ENCODE assay signal across 18 cellular contexts in genomic region chr2:142973822-142974207, GRCh38.
DNase-seq lines count a peak whose midpoint lies in the region; ATAC-seq, FAIRE-seq and TF ChIP-seq lines count a peak whose summit lies in the region.
"Had no signal": no experiment of that assay in that cellular context is flagged by ENCODE, and none has a peak within 500 bp of the region (broad histone marks: within the 10 kb centered on the region; RNA-seq: fewer than 3 reads in every experiment).

No MANE protein-coding gene starts in this region.

- CTCF ChIA-PET in IMR-90 (lab: Yijun Ruan, JAX) = interaction anchor here (0.6 to 2.1 kb wide), 2 partner anchors 66 to 291 kb away, joined by 4 to 9 read pairs; no protein-coding TSS in a partner anchor
- CTCF ChIA-PET in H1 (lab: Charles Lee; ENCODE audit: partially characterized antibody) = interaction anchor here (1.3 to 2.3 kb wide), 3 partner anchors 16 to 332 kb away, joined by 3 to 14 read pairs (median 4); no protein-coding TSS in a partner anchor
- CTCF ChIA-PET in activated CD4-positive, alpha-beta memory T cell treated with anti-CD3 and anti-CD28 coated beads for 36 hours (lab: Charles Lee) = interaction anchor here (8.6 kb wide), 1 partner anchor 15 kb away, joined by 55 read pairs; no protein-coding TSS in a partner anchor

- POLR2A ChIA-PET in IMR-90 (lab: Charles Lee; ENCODE audit: unreplicated experiment) (no interaction called here), H1 (lab: Charles Lee; ENCODE audit: partially characterized antibody) (no interaction called here)
- POLR2A ChIA-PET in activated CD4-positive, alpha-beta memory T cell treated with anti-CD3 and anti-CD28 coated beads for 36 hours (lab: Charles Lee) = no interaction called here

- peak overlapping the region; percentile 93 for H3K27ac Mint-ChIP-seq in osteocyte (ENCODE audit: unreplicated experiment)
- no peak overlapping the region for H3K27ac Mint-ChIP-seq in activated CD4-positive, alpha-beta memory T cell treated with anti-CD3 and anti-CD28 coated beads for 36 hours

- no peaks in the 10 kb centered on the region for H3K9me3 Mint-ChIP-seq in osteocyte (ENCODE audit: unreplicated experiment)
- H3K9me3 Mint-ChIP-seq in activated CD4-positive, alpha-beta memory T cell treated with anti-CD3 and anti-CD28 coated beads for 36 hours = no peaks in the 10 kb centered on the region

- H3K14ac ChIP-seq in IMR-90 (replicated peaks; ENCODE audit: low read depth, low read length) (peak overlapping the region; percentile 20; the same call in 1 of the 2 replicates), H1 (ENCODE audit: insufficient read length) (no peak overlapping the region)

- H3K4me3 ChIP-seq in IMR-90 (ENCODE audit: insufficient read depth, low read depth, low read length) (no peak overlapping the region), H1 (ENCODE audit: extremely low read depth in 1 of 4, insufficient read depth in 2 of 4, low read depth in 3 of 4, low read length in 4 of 4) (no peak overlapping the region), right atrium auricular region (no peak overlapping the region)
- H3K4me3 ChIP-seq: lung had no signal

- H2BK15ac ChIP-seq in IMR-90 (ENCODE audit: low read depth, low read length) (no peak overlapping the region), H1 (ENCODE audit: low read length) (no peak overlapping the region)

- H3K27me3 ChIP-seq in IMR-90 (ENCODE audit: control insufficient read depth, insufficient read depth, low read length) (no peaks in the 10 kb centered on the region), H1 (replicated peaks in 1 of 4; ENCODE audit: control insufficient read depth in 3 of 4, extremely low read depth in 1 of 4, insufficient read depth in 3 of 4, low read length in 3 of 4) (no peaks in the 10 kb centered on the region), right atrium auricular region (no peaks in the 10 kb centered on the region)

- peak overlapping the region; percentile 10; the same call in 1 of the 2 replicates for H3K27ac ChIP-seq in IMR-90 (ENCODE audit: insufficient read depth, low read length)
- H3K27ac ChIP-seq in H1 (ENCODE audit: low read depth, low read length) = peak overlapping the region; percentile 26; the same call in 1 of the 2 replicates
- no peak overlapping the region for H3K27ac ChIP-seq in right atrium auricular region
- H3K27ac ChIP-seq: C4-2B, parathyroid adenoma had no signal

- H3K4me3 Mint-ChIP-seq in osteocyte (ENCODE audit: unreplicated experiment) = no peak overlapping the region
- no peak overlapping the region for H3K4me3 Mint-ChIP-seq in activated CD4-positive, alpha-beta memory T cell treated with anti-CD3 and anti-CD28 coated beads for 36 hours

- DNase-seq in IMR-90 (no peak), H1 (ENCODE audit: low read depth in 1 of 2, low spot score in 2 of 2) (no peak), osteocyte (ENCODE audit: extremely low spot score, unreplicated experiment) (no peak), right atrium auricular region (ENCODE audit: low spot score) (no peak), NCI-H1048 (lab: John Stamatoyannopoulos, UW) (no peak)
- no peak for DNase-seq in activated CD4-positive, alpha-beta memory T cell treated with anti-CD3 and anti-CD28 coated beads for 36 hours
- DNase-seq: activated CD8-positive, alpha-beta memory T cell treated with anti-CD3 and anti-CD28 coated beads, Interleukin-2, amount 50 U/mL, for 48 hours; amniotic stem cell; GF-D8; GOT3; Karpas-422; stimulated activated CD4-positive, alpha-beta T cell treated with anti-CD3 and anti-CD28 coated beads, Interleukin-2, amount 100 ng/mL, for 24 hours; stimulated activated naive CD8-positive, alpha-beta T cell treated with anti-CD3 and anti-CD28 coated beads, Interleukin-15, Interleukin-2, amounts not matched to agents 100 U/mL and 50 U/mL, for 24 hours had no signal

- H2AK9ac ChIP-seq in IMR-90 (replicated peaks; ENCODE audit: low read depth, low read length, poor library complexity) = no peak overlapping the region

- H3K18ac ChIP-seq in IMR-90 (ENCODE audit: low read depth, low read length) (peak overlapping the region; percentile 95), H1 (ENCODE audit: extremely low read depth, low read length) (no peak overlapping the region)

- no peaks in the 10 kb centered on the region for H3K27me3 Mint-ChIP-seq in osteocyte (ENCODE audit: unreplicated experiment)
- H3K27me3 Mint-ChIP-seq in activated CD4-positive, alpha-beta memory T cell treated with anti-CD3 and anti-CD28 coated beads for 36 hours = no peaks in the 10 kb centered on the region

- H2BK20ac ChIP-seq in IMR-90 (ENCODE audit: low read depth, low read length) (0 out of 2 replicates have a peak overlapping the region, but pooled peaks have one; percentile 18), H1 (ENCODE audit: low read length) (peak overlapping the region; percentile 63; the same call in 1 of the 2 replicates)

- ATAC-seq in GM19324 (IDR thresholded peaks at IDR 0.05; ENCODE audit: low FRiP score, unreplicated experiment) (peak; percentile 2), IMR-90 (ENCODE audit: low read depth) (no peak; the same call in 1 of the 2 replicates), GM18520 (IDR thresholded peaks at IDR 0.05; ENCODE audit: unreplicated experiment) (no peak)

- in situ Hi-C loops in IMR-90 (cut with MboI; ENCODE audit: low sequenced_read_pairs) = no loop called here

- H4K5ac ChIP-seq in IMR-90 (ENCODE audit: low read depth, low read length) (peak overlapping the region; percentile 99), H1 (ENCODE audit: insufficient read length, low read depth, low read length) (peak overlapping the region; percentile 75)

- no peak for TF ChIP-seq RAD21 in IMR-90 (IDR thresholded peaks at IDR 0.05; ENCODE audit: low read length)
- no peak for TF ChIP-seq RAD21 in H1 (IDR thresholded peaks at IDR 0.05 in 1 of 2, conservative IDR thresholded peaks at IDR 0.05 in 1 of 2; ENCODE audit: low read depth in 2 of 2, low read length in 2 of 2)

- H3K79me2 ChIP-seq in H1 (ENCODE audit: control insufficient read depth in 1 of 2, insufficient read depth in 2 of 2, low read length in 2 of 2) = no peaks in the 10 kb centered on the region
- H3K79me2 ChIP-seq: parathyroid adenoma had no signal

- H2AFZ ChIP-seq in IMR-90 (replicated peaks; ENCODE audit: low read length, poor library complexity) = no peak overlapping the region
- no peak overlapping the region for H2AFZ ChIP-seq in H1 (ENCODE audit: low read length)

- intact Hi-C loops in IMR-90 (cut with micrococcal nuclease) = loop anchor here (5.0 kb wide), 1 partner anchor 112 kb away; no protein-coding TSS in a partner anchor
- intact Hi-C loops in activated CD4-positive, alpha-beta memory T cell treated with anti-CD3 and anti-CD28 coated beads for 36 hours (cut with micrococcal nuclease) = no loop called here

- H3K9me3 ChIP-seq in IMR-90 (ENCODE audit: control insufficient read depth, insufficient read depth, low read length) = no peaks in the 10 kb centered on the region
- no peaks in the 10 kb centered on the region for H3K9me3 ChIP-seq in H1 (ENCODE audit: insufficient read depth in 2 of 2, low read depth in 1 of 2, low read length in 1 of 2)
- no peaks in the 10 kb centered on the region for H3K9me3 ChIP-seq in right atrium auricular region

- WGBS in IMR-90 (ENCODE audit: extremely low coverage in 2 of 2, insufficient read length in 1 of 2), 2 experiments = no CpG with 5 or more reads among the region's 4 CpGs
- WGBS in H1 (ENCODE audit: extremely low coverage in 1 of 2, insufficient coverage in 1 of 2, insufficient read length in 1 of 2, insufficient replicate concordance in 2 of 2, low coverage in 1 of 2, low lambda C conversion rate in 2 of 2, missing lambda C conversion rate in 1 of 2), 2 experiments = 39% methylated on average over 4 of the region's 4 CpGs; no CpG with 5 or more reads in 1 of the 2 experiments

- TF ChIP-seq POLR2A in IMR-90 (IDR thresholded peaks at IDR 0.05; ENCODE audit: low read depth, low read length) (no peak), H1 (IDR thresholded peaks at IDR 0.05; ENCODE audit: control extremely low read depth in 1 of 2, low read depth in 2 of 2, low read length in 2 of 2) (no peak)

- TF ChIP-seq CTCF in IMR-90 (conservative IDR thresholded peaks at IDR 0.05; ENCODE audit: low read depth, low read length) = no peak
- TF ChIP-seq CTCF in H1 (IDR thresholded peaks at IDR 0.05; ENCODE audit: control extremely low read depth in 1 of 3, insufficient read depth in 1 of 3, low read depth in 1 of 3, low read length in 3 of 3) = no peak
- TF ChIP-seq CTCF in osteocyte (IDR thresholded peaks at IDR 0.05) = no peak
- no peak for TF ChIP-seq CTCF in right atrium auricular region (IDR thresholded peaks at IDR 0.05)

- H3K9ac ChIP-seq in IMR-90 (ENCODE audit: low read depth, low read length) (no peak overlapping the region), H1 (replicated peaks in 1 of 4; ENCODE audit: extremely low read depth in 1 of 4, low read depth in 3 of 4, low read length in 3 of 4) (no peak overlapping the region)
- H3K9ac ChIP-seq: parathyroid adenoma had no signal

- no TSS peak for BruUV-seq in IMR-90 (replicated peaks; lab: Mats Ljungman, UMichigan)

- no peaks in the 10 kb centered on the region for H3K36me3 Mint-ChIP-seq in osteocyte (ENCODE audit: unreplicated experiment)
- H3K36me3 Mint-ChIP-seq in activated CD4-positive, alpha-beta memory T cell treated with anti-CD3 and anti-CD28 coated beads for 36 hours = no peaks in the 10 kb centered on the region

- H3K36me3 ChIP-seq in IMR-90 (ENCODE audit: control insufficient read depth, insufficient read depth, low read length) (no peaks in the 10 kb centered on the region), H1 (ENCODE audit: control insufficient read depth in 2 of 4, insufficient read depth in 4 of 4, low read length in 3 of 4) (no peaks in the 10 kb centered on the region), right atrium auricular region (no peaks in the 10 kb centered on the region)

- H2BK5ac ChIP-seq in IMR-90 (ENCODE audit: low read depth, low read length, poor library complexity, severe bottlenecking) (peak overlapping the region; percentile 80), H1 (ENCODE audit: low read depth, low read length) (peak overlapping the region; percentile 92; the same call in 1 of the 2 replicates)

- H3K4ac ChIP-seq in IMR-90 (ENCODE audit: low read depth, low read length) = no peak overlapping the region
- peak overlapping the region; percentile 57 for H3K4ac ChIP-seq in H1 (replicated peaks; ENCODE audit: insufficient read length, low read depth, low read length)

- H4K8ac ChIP-seq in IMR-90 (ENCODE audit: low read depth in 2 of 2, low read length in 2 of 2) (peak overlapping the region; percentile 17 to 29; a peak in 2 of 4 replicates), H1 (ENCODE audit: extremely low read depth, insufficient read depth, low read length) (no peak overlapping the region)

- H3K23ac ChIP-seq in IMR-90 (ENCODE audit: low read depth, low read length) = 0 out of 2 replicates have a peak overlapping the region, but pooled peaks have one; percentile 4
- no peak overlapping the region for H3K23ac ChIP-seq in H1 (ENCODE audit: insufficient read length)

- FAIRE-seq in H1 (lab: Jason Lieb, UNC) = no peak

- H3K56ac ChIP-seq in IMR-90 (ENCODE audit: extremely low read depth, insufficient read depth, low read length) (no peak overlapping the region), H1 (replicated peaks; ENCODE audit: insufficient read length, low read depth, low read length) (peak overlapping the region; percentile 40)

- H2BK120ac ChIP-seq in IMR-90 (ENCODE audit: low read depth, low read length) (peak overlapping the region; percentile 52; the same call in 1 of the 2 replicates), H1 (replicated peaks; ENCODE audit: low read depth, low read length) (peak overlapping the region; percentile 95)

- H4K91ac ChIP-seq in IMR-90 (ENCODE audit: insufficient read depth, low read depth, low read length) = peak overlapping the region; percentile 25; the same call in 1 of the 2 replicates
- peak overlapping the region; percentile 73 for H4K91ac ChIP-seq in H1 (replicated peaks; ENCODE audit: insufficient read length, low read length)

- dilution Hi-C loops in IMR-90 (cut with HindIII; ENCODE audit: low sequenced_read_pairs, unreplicated experiment) = no loop called here

- no peaks in the 10 kb centered on the region for H4K20me1 ChIP-seq in IMR-90 (ENCODE audit: insufficient read depth, low read length)
- no peaks in the 10 kb centered on the region for H4K20me1 ChIP-seq in H1 (replicated peaks in 1 of 2; ENCODE audit: control insufficient read depth in 1 of 2, insufficient read depth in 2 of 2, low read length in 2 of 2)

- TF ChIP-seq EP300 in H1 (IDR thresholded peaks at IDR 0.05; ENCODE audit: borderline replicate concordance in 1 of 2, low read depth in 2 of 2, low read length in 2 of 2) = no peak

- no peaks in the 10 kb centered on the region for H3K9me1 ChIP-seq in IMR-90 (ENCODE audit: insufficient read depth, low read length)

- H3K79me1 ChIP-seq in IMR-90 (ENCODE audit: low read depth in 1 of 2, low read length in 2 of 2) (no peaks in the 10 kb centered on the region), H1 (ENCODE audit: low read depth, low read length) (no peaks in the 10 kb centered on the region)

- no peak overlapping the region for H2BK12ac ChIP-seq in H1 (ENCODE audit: low read depth, low read length)

- peaks cover 28% of the 10 kb centered on the region for H3K4me1 Mint-ChIP-seq in osteocyte (ENCODE audit: unreplicated experiment)
- no peaks in the 10 kb centered on the region for H3K4me1 Mint-ChIP-seq in activated CD4-positive, alpha-beta memory T cell treated with anti-CD3 and anti-CD28 coated beads for 36 hours (ENCODE audit: low read depth)

- H3K4me2 ChIP-seq in IMR-90 (ENCODE audit: low read depth, low read length) = 0 out of 2 replicates have a peak overlapping the region, but pooled peaks have one; percentile 31
- peak overlapping the region; percentile 2; a peak in 1 of 4 replicates for H3K4me2 ChIP-seq in H1 (ENCODE audit: insufficient read depth in 1 of 2, low read depth in 2 of 2, low read length in 2 of 2)

- peaks cover 13% of the 10 kb centered on the region for H3K4me1 ChIP-seq in IMR-90 (ENCODE audit: control insufficient read depth, insufficient read depth, low read length)
- H3K4me1 ChIP-seq in H1 (replicated peaks in 1 of 4; ENCODE audit: control insufficient read depth in 3 of 4, insufficient read depth in 4 of 4, low read length in 3 of 4) = peaks cover 5 to 22% (median 9%) of the 10 kb centered on the region in 4 experiments; a peak in 4 of 7 replicates
- no peaks in the 10 kb centered on the region for H3K4me1 ChIP-seq in right atrium auricular region
- H3K4me1 ChIP-seq: parathyroid adenoma had no signal

- no peaks in the 10 kb centered on the region for H3K23me2 ChIP-seq in H1 (ENCODE audit: low read depth, low read length)

- H2AK5ac ChIP-seq in IMR-90 (ENCODE audit: low read depth, low read length) (no peak overlapping the region), H1 (ENCODE audit: low read depth, low read length) (no peak overlapping the region)

Comparison
In these comparisons a context has a peak if more than half of its experiments do, and no peak if none do; other contexts are left out.
1. H3K27ac ChIP-seq: peak in IMR-90 (single experiment) and H1 (single experiment); none in right atrium auricular region (0 of 2).